12 cellular contexts compared by ENCODE assay signal in genomic region chr14:91035855-91036254, GRCh38.
DNase-seq lines count a peak whose midpoint lies in the region; ATAC-seq and TF ChIP-seq lines count a peak whose summit lies in the region.
"Had no signal": no experiment of that assay in that cellular context is flagged by ENCODE, and none has a peak within 500 bp of the region (broad histone marks: within the 10 kb centered on the region; RNA-seq: fewer than 3 reads in every experiment).

No MANE protein-coding gene starts in this region.

- H3K4me1 Mint-ChIP-seq in activated T-cell treated with anti-CD3 and anti-CD28 coated beads, Interleukin-2, amount 50 U/mL, for 24 hours (ENCODE audit: low read depth): peaks cover 68% of the 10 kb centered on the region
- H3K4me1 Mint-ChIP-seq in stimulated activated memory B cell treated with anti-CD40 and anti-IgM and Interleukin-4, amounts not matched to agents 10 μg/mL and 1 μg/mL and 100 μg/mL, for 72 hours: peaks cover 70% of the 10 kb centered on the region

- H3K27ac ChIP-seq in MM.1S (ENCODE audit: low read length): no peak overlapping the region
- no peak overlapping the region for H3K27ac ChIP-seq in WERI-Rb-1

- no peaks in the 10 kb centered on the region for H3K79me2 ChIP-seq in MM.1S (ENCODE audit: low read length)

- no peaks in the 10 kb centered on the region for H3K9me2 ChIP-seq in MM.1S (replicated peaks; ENCODE audit: insufficient read depth, low read length)

- no peak overlapping the region for H3K4me3 ChIP-seq in MM.1S (ENCODE audit: low read length)
- no peak overlapping the region for H3K4me3 ChIP-seq in WERI-Rb-1 (ENCODE audit: low read depth, low read length)

- H3K9me3 ChIP-seq in MM.1S (replicated peaks; ENCODE audit: insufficient read depth, low read length) (no peaks in the 10 kb centered on the region), WERI-Rb-1 (ENCODE audit: severe bottlenecking) (no peaks in the 10 kb centered on the region)

- H3K27me3 Mint-ChIP-seq in activated T-cell treated with anti-CD3 and anti-CD28 coated beads, Interleukin-2, amount 50 U/mL, for 24 hours: no peaks in the 10 kb centered on the region
- no peaks in the 10 kb centered on the region for H3K27me3 Mint-ChIP-seq in stimulated activated memory B cell treated with anti-CD40 and anti-IgM and Interleukin-4, amounts not matched to agents 10 μg/mL and 1 μg/mL and 100 μg/mL, for 72 hours
- H3K27me3 Mint-ChIP-seq: type B pancreatic cell had no signal

- H3K27me3 ChIP-seq in MM.1S (replicated peaks; ENCODE audit: insufficient read depth, low read length) (no peaks in the 10 kb centered on the region), WERI-Rb-1 (ENCODE audit: insufficient read depth, low read depth, severe bottlenecking) (no peaks in the 10 kb centered on the region)

- H4K20me1 ChIP-seq in MM.1S (ENCODE audit: insufficient read depth, low read length): no peaks in the 10 kb centered on the region

- peak overlapping the region; percentile 24 for H3K4me2 ChIP-seq in MM.1S (ENCODE audit: low read depth, low read length)

- no peak overlapping the region for H3K9ac ChIP-seq in MM.1S (ENCODE audit: low read length)

- ATAC-seq in HG02642 (IDR thresholded peaks at IDR 0.05; ENCODE audit: poor library complexity, unreplicated experiment): peak; percentile 57
- ATAC-seq in stimulated activated memory B cell treated with anti-CD40 and anti-IgM and Interleukin-4, amounts not matched to agents 10 μg/mL and 1 μg/mL and 100 μg/mL, for 72 hours: no peak
- ATAC-seq: left ventricle myocardium superior had no signal

- H3K4me1 ChIP-seq in MM.1S (ENCODE audit: low read length): 0 out of 2 replicates have a peak, but pooled peaks cover 7% of the 10 kb centered on the region

- no peak for TF ChIP-seq CTCF in MM.1S (IDR thresholded peaks at IDR 0.05; ENCODE audit: low read length)
- TF ChIP-seq CTCF in WERI-Rb-1 (IDR thresholded peaks at IDR 0.05; ENCODE audit: low read depth, low read length): no peak

- H3K27ac Mint-ChIP-seq in activated T-cell treated with anti-CD3 and anti-CD28 coated beads, Interleukin-2, amount 50 U/mL, for 24 hours: peak overlapping the region; percentile 78
- peak overlapping the region; percentile 69 for H3K27ac Mint-ChIP-seq in stimulated activated memory B cell treated with anti-CD40 and anti-IgM and Interleukin-4, amounts not matched to agents 10 μg/mL and 1 μg/mL and 100 μg/mL, for 72 hours
- H3K27ac Mint-ChIP-seq: type B pancreatic cell had no signal

- H2AFZ ChIP-seq in MM.1S (ENCODE audit: low read length): no peak overlapping the region

- H3K9me3 Mint-ChIP-seq in activated T-cell treated with anti-CD3 and anti-CD28 coated beads, Interleukin-2, amount 50 U/mL, for 24 hours: no peaks in the 10 kb centered on the region
- no peaks in the 10 kb centered on the region for H3K9me3 Mint-ChIP-seq in stimulated activated memory B cell treated with anti-CD40 and anti-IgM and Interleukin-4, amounts not matched to agents 10 μg/mL and 1 μg/mL and 100 μg/mL, for 72 hours
- H3K9me3 Mint-ChIP-seq: type B pancreatic cell had no signal

- DNase-seq in activated T-cell treated with anti-CD3 and anti-CD28 coated beads, Interleukin-2, amount 50 U/mL, for 24 hours: no peak
- DNase-seq in activated T-cell treated with anti-CD3 and anti-CD28 coated beads for 4 hours (no peak), MM.1S (no peak), WERI-Rb-1 (no peak), amniotic stem cell (lab: John Stamatoyannopoulos, UW) (no peak), GDM1 (lab: John Stamatoyannopoulos, UW) (no peak)
- DNase-seq: activated CD8-positive, alpha-beta memory T cell treated with anti-CD3 and anti-CD28 coated beads, Interleukin-2, amount 50 U/mL, for 48 hours; hypothalamus; left ventricle myocardium superior had no signal

- H3K4me3 Mint-ChIP-seq in activated T-cell treated with anti-CD3 and anti-CD28 coated beads, Interleukin-2, amount 50 U/mL, for 24 hours: no peak overlapping the region
- H3K4me3 Mint-ChIP-seq in stimulated activated memory B cell treated with anti-CD40 and anti-IgM and Interleukin-4, amounts not matched to agents 10 μg/mL and 1 μg/mL and 100 μg/mL, for 72 hours: no peak overlapping the region
- H3K4me3 Mint-ChIP-seq: type B pancreatic cell had no signal

- H3F3A ChIP-seq in MM.1S (ENCODE audit: insufficient read depth, low read length): no peaks in the 10 kb centered on the region

- peaks cover 4% of the 10 kb centered on the region for H3K36me3 Mint-ChIP-seq in activated T-cell treated with anti-CD3 and anti-CD28 coated beads, Interleukin-2, amount 50 U/mL, for 24 hours (ENCODE audit: low read depth)
- peaks cover 16% of the 10 kb centered on the region for H3K36me3 Mint-ChIP-seq in stimulated activated memory B cell treated with anti-CD40 and anti-IgM and Interleukin-4, amounts not matched to agents 10 μg/mL and 1 μg/mL and 100 μg/mL, for 72 hours
- H3K36me3 Mint-ChIP-seq: type B pancreatic cell had no signal

- H3K36me3 ChIP-seq in MM.1S (replicated peaks; ENCODE audit: insufficient read depth, low read length) (no peaks in the 10 kb centered on the region), WERI-Rb-1 (no peaks in the 10 kb centered on the region; the same call in 1 of the 2 replicates)
